9 cellular contexts compared by ENCODE assay signal in the genomic region with DNA sequence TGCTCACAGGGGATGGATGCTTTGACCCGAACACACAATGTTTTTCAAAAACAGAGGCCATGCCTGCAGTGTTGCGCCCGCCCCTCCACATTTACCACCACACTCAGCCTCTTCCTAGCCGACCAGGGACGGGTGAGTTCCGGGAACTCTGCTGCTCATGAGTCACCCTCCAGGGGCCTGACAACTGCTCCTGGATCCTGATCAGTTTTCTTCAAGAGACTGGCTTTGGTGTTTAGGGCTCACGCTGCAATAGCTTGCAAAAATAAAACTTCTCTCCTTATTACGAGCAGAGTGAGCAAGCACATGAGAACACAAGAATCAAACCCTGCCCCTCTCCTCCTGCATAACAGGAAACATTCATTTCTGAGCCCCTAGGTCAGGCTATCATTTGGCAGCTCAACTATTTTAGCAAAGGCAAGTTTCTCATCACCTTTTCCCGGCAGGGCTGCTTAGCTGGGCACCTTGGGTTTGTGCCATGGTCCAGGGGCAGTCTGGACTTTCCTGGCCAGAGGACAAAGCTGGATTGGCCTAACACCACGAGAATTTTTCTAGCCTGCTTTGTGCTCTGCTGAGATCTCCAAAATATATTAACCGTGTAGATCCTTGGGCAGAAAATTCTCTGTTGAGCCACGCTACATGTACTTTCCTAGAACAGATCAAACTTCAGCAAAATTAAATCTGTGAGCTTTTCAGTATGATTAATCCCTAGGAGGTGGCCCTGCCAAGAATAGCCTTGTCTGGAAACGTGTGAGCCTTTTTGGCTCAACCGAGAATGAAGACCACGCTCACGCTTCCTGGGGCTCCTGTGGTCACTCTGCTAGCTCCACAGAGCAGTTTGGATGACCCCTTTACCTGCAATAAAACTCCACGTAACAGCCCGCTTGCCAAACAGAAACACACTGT. TPM values are rescaled to one million over a fixed set of nuclear protein-coding genes. Genes with fewer than 3 reads are reported as not detected.
DNase-seq lines count a peak whose midpoint lies in the region; ATAC-seq and TF ChIP-seq lines count a peak whose summit lies in the region.
"Had no signal": no experiment of that assay in that cellular context is flagged by ENCODE, and none has a peak within 500 bp of the region (broad histone marks: within the 10 kb centered on the region; RNA-seq: fewer than 3 reads in every experiment).

No MANE protein-coding gene starts in this region.

- H3K36me3 ChIP-seq in subcutaneous abdominal adipose tissue (ENCODE audit: control insufficient read depth in 5 of 5, insufficient read depth in 5 of 5, low read length in 5 of 5) = no peaks in the 10 kb centered on the region

- peak; percentile 70 for ATAC-seq in left lobe of liver
- ATAC-seq in HG03442 (IDR thresholded peaks at IDR 0.05; ENCODE audit: unreplicated experiment) = no peak

- H3K4me3 ChIP-seq in astrocyte of the cerebellum (ENCODE audit: low read depth, low read length) (peak overlapping the region; percentile 5), subcutaneous abdominal adipose tissue (ENCODE audit: low read depth in 1 of 5, low read length in 5 of 5) (peak overlapping the region in 1 of 5 donors; percentile 17)

- H3K9ac ChIP-seq in subcutaneous abdominal adipose tissue (ENCODE audit: low read length in 5 of 5) = peak overlapping the region; percentile 2 to 70 (median 24)

- in situ Hi-C loops in astrocyte of the cerebellum (cut with HindIII; ENCODE audit: low sequenced_read_pairs) = no loop called here

- H3K36me3 Mint-ChIP-seq in activated naive CD4-positive, alpha-beta T cell treated with anti-CD3 and anti-CD28 coated beads for 36 hours (ENCODE audit: low read depth) = no peaks in the 10 kb centered on the region

- H3K27ac Mint-ChIP-seq in activated naive CD4-positive, alpha-beta T cell treated with anti-CD3 and anti-CD28 coated beads for 36 hours = peak overlapping the region; percentile 79
- H3K27ac Mint-ChIP-seq: activated B cell treated with CpG ODN at 0.5 μM for 24 hours had no signal

- no peaks in the 10 kb centered on the region for H3K9me3 Mint-ChIP-seq in activated naive CD4-positive, alpha-beta T cell treated with anti-CD3 and anti-CD28 coated beads for 36 hours
- H3K9me3 Mint-ChIP-seq: activated B cell treated with CpG ODN at 0.5 μM for 24 hours had no signal

- peaks cover 2% of the 10 kb centered on the region for H3K27me3 Mint-ChIP-seq in activated naive CD4-positive, alpha-beta T cell treated with anti-CD3 and anti-CD28 coated beads for 36 hours (ENCODE audit: low read depth)

- intact Hi-C loops in activated naive CD4-positive, alpha-beta T cell treated with anti-CD3 and anti-CD28 coated beads for 36 hours (cut with micrococcal nuclease) = no loop called here

- CTCF ChIA-PET in activated naive CD4-positive, alpha-beta T cell treated with anti-CD3 and anti-CD28 coated beads for 36 hours (lab: Charles Lee) = interaction anchor here (0.5 to 1.3 kb wide), 3 partner anchors 8 to 151 kb away, joined by 3 to 4 read pairs (median 4); no protein-coding TSS in a partner anchor

- peak; percentile 62 for DNase-seq in activated naive CD4-positive, alpha-beta T cell treated with anti-CD3 and anti-CD28 coated beads for 36 hours
- DNase-seq in activated naive CD4-positive, alpha-beta T cell treated with Interleukin-2 at 50 U/mL for 16 hours = no peak
- DNase-seq in astrocyte of the cerebellum (ENCODE audit: low read depth) (peak; percentile 70), left lobe of liver (ENCODE audit: low spot score) (no peak), DMS153 (lab: John Stamatoyannopoulos, UW) (no peak), NCI-H2196 (lab: John Stamatoyannopoulos, UW; ENCODE audit: unreplicated experiment) (no peak)
- DNase-seq: activated B cell treated with CpG ODN at 0.5 μM for 24 hours had no signal

- peaks cover 9% of the 10 kb centered on the region for H3K4me1 Mint-ChIP-seq in activated naive CD4-positive, alpha-beta T cell treated with anti-CD3 and anti-CD28 coated beads for 36 hours (ENCODE audit: low read depth)
- H3K4me1 Mint-ChIP-seq: activated B cell treated with CpG ODN at 0.5 μM for 24 hours had no signal

- H3K27me3 ChIP-seq in subcutaneous abdominal adipose tissue (ENCODE audit: control insufficient read depth in 5 of 5, insufficient read depth in 4 of 5, low read length in 5 of 5) = no peaks in the 10 kb centered on the region

- no peak overlapping the region for H3K4me3 Mint-ChIP-seq in activated naive CD4-positive, alpha-beta T cell treated with anti-CD3 and anti-CD28 coated beads for 36 hours
- H3K4me3 Mint-ChIP-seq: activated B cell treated with CpG ODN at 0.5 μM for 24 hours had no signal

- peaks cover 0 to 5% (median 4%) of the 10 kb centered on the region in 5 donors for H3K9me3 ChIP-seq in subcutaneous abdominal adipose tissue (ENCODE audit: control insufficient read depth in 5 of 5, low read length in 5 of 5)

- no peak for TF ChIP-seq CTCF in astrocyte of the cerebellum (IDR thresholded peaks at IDR 0.05; ENCODE audit: low read depth, low read length, missing control alignments)

- H3K27ac ChIP-seq in subcutaneous abdominal adipose tissue (ENCODE audit: low read depth, low read length) = peak overlapping the region; percentile 89

- H3K4me1 ChIP-seq in subcutaneous abdominal adipose tissue (ENCODE audit: control insufficient read depth in 5 of 5, insufficient read depth in 5 of 5, low read length in 5 of 5) = peaks cover 24 to 51% (median 35%) of the 10 kb centered on the region in 5 donors

RNA-seq across cellular contexts. Expression of a gene that starts 52.7 kb away (rescaled TPM):
- not detected for total RNA-seq in activated naive CD4-positive, alpha-beta T cell treated with anti-CD3 and anti-CD28 coated beads for 36 hours
- not detected for total RNA-seq in left lobe of liver
- total RNA-seq: activated B cell treated with CpG ODN at 0.5 μM for 24 hours had no signal

Comparison
In these comparisons a context has a peak if more than half of its experiments do, and no peak if none do; other contexts are left out.
1. DNase-seq: peak in activated naive CD4-positive, alpha-beta T cell treated with anti-CD3 and anti-CD28 coated beads for 36 hours (single experiment) and astrocyte of the cerebellum (single experiment); none in activated naive CD4-positive, alpha-beta T cell treated with Interleukin-2 at 50 U/mL for 16 hours (single experiment), left lobe of liver (single experiment), DMS153 (single experiment) and NCI-H2196 (single experiment).